ENCODE assay signal across 17 cellular contexts in the genomic region with DNA sequence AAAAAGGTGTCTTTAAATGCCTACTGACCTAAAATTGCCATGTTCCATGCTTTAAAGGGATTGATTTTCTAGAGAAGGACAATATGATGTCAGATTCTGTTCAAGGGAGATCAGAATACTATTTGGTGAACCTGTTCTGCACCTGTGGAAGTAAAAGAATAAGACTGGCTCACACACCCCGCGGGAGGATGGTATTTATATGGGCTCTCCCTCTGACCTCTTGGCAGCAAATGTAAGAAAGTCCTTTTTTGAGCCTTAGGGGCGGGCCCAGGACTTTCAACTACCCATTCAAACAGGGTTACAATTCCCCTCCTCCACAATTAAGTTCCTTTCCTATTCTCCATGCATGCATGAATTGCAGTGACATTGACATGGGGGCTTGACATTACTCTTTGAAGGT. TPM values are rescaled to one million over a fixed set of nuclear protein-coding genes. Genes with fewer than 3 reads are reported as not detected.
"Had no signal": no experiment of that assay in that cellular context is flagged by ENCODE, and none has a peak within 500 bp of the region (broad histone marks: within the 10 kb centered on the region; RNA-seq: fewer than 3 reads in every experiment).

No MANE protein-coding gene starts in this region.

- H3K36me3 ChIP-seq: left ventricle myocardium inferior, sigmoid colon had no signal

- H3K9me3 Mint-ChIP-seq: activated CD4-positive, alpha-beta memory T cell treated with anti-CD3 and anti-CD28 coated beads for 36 hours; activated naive CD8-positive, alpha-beta T cell treated with anti-CD3 and anti-CD28 coated beads, Interleukin-2, amount 10 ng/mL, durations not matched to agents 7 days and 5 days; activated T-helper 1 cell treated with anti-CD3 and anti-CD28 coated beads, Interleukin-12 subunit alpha, Interleukin-12 subunit beta, Interleukin-2, Interleukin-4 antibody, amounts not matched to agents 30 ng/mL and 10 ng/mL and 1 ng/mL, durations not matched to agents 14 hours and 24 hours and 36 hours had no signal

- H3K27me3 Mint-ChIP-seq: activated CD4-positive, alpha-beta memory T cell treated with anti-CD3 and anti-CD28 coated beads for 36 hours; activated naive CD8-positive, alpha-beta T cell treated with anti-CD3 and anti-CD28 coated beads, Interleukin-2, amount 10 ng/mL, durations not matched to agents 7 days and 5 days; progenitor cell of endocrine pancreas had no signal

- H3K27ac Mint-ChIP-seq: activated CD4-positive, alpha-beta memory T cell treated with anti-CD3 and anti-CD28 coated beads for 36 hours; activated naive CD8-positive, alpha-beta T cell treated with anti-CD3 and anti-CD28 coated beads, Interleukin-2, amount 10 ng/mL, durations not matched to agents 7 days and 5 days; activated T-helper 1 cell treated with anti-CD3 and anti-CD28 coated beads, Interleukin-12 subunit alpha, Interleukin-12 subunit beta, Interleukin-2, Interleukin-4 antibody, amounts not matched to agents 30 ng/mL and 10 ng/mL and 1 ng/mL, durations not matched to agents 14 hours and 24 hours and 36 hours; progenitor cell of endocrine pancreas had no signal

- H3K4me3 ChIP-seq: left ventricle myocardium inferior, sigmoid colon, upper lobe of left lung had no signal

- H3K27me3 ChIP-seq: sigmoid colon, upper lobe of left lung had no signal

- DNase-seq: activated CD4-positive, CD25-positive, alpha-beta regulatory T cell treated with anti-CD3 and anti-CD28 coated beads, Interleukin-2, amount 50 U/mL, for 72 hours; activated naive CD8-positive, alpha-beta T cell treated with anti-CD3 and anti-CD28 coated beads, Interleukin-2, amount 10 ng/mL, durations not matched to agents 7 days and 5 days; aorta; foreskin melanocyte; head of caudate nucleus; left ventricle myocardium inferior; occipital lobe; SHP77; sigmoid colon; stimulated activated CD4-positive, alpha-beta T cell treated with anti-CD3 and anti-CD28 coated beads, Interleukin-12 subunit alpha, Interleukin-12 subunit beta, amount 100 ng/mL, for 4 hours; stimulated activated naive CD4-positive, alpha-beta T cell treated with Interleukin-2 at 50 U/mL for 16 hours; T-helper 2 cell; upper lobe of left lung had no signal

- H3K27ac ChIP-seq: upper lobe of left lung had no signal

- H3K9me3 ChIP-seq: left ventricle myocardium inferior, sigmoid colon, upper lobe of left lung had no signal

- H3K4me3 Mint-ChIP-seq: activated CD4-positive, alpha-beta memory T cell treated with anti-CD3 and anti-CD28 coated beads for 36 hours; activated naive CD8-positive, alpha-beta T cell treated with anti-CD3 and anti-CD28 coated beads, Interleukin-2, amount 10 ng/mL, durations not matched to agents 7 days and 5 days; activated T-helper 1 cell treated with anti-CD3 and anti-CD28 coated beads, Interleukin-12 subunit alpha, Interleukin-12 subunit beta, Interleukin-2, Interleukin-4 antibody, amounts not matched to agents 30 ng/mL and 10 ng/mL and 1 ng/mL, durations not matched to agents 14 hours and 24 hours and 36 hours had no signal

RNA-seq across cellular contexts. Expression of a gene that starts 55.5 kb away (rescaled TPM):
- total RNA-seq: bronchial epithelial cell, occipital lobe had no signal
